Comparison of ENCODE assay signal across 1 cellular context in genomic region chr7:129530881-129531391, GRCh38.
TF ChIP-seq lines count a peak whose summit lies in the region.

No MANE protein-coding gene starts in this region.

TF ChIP-seq in HepG2, 621 proteins besides CTCF, POLR2A, EP300 and RAD21 (continued from another document):
- TF ChIP-seq STAT6 (CRISPR knock-in tag; IDR thresholded peaks at IDR 0.05; ENCODE audit: borderline replicate concordance) (no peak), RXRA (CRISPR knock-in tag; IDR thresholded peaks at IDR 0.05) (no peak), ZNF75D (CRISPR knock-in tag; IDR thresholded peaks at IDR 0.05; ENCODE audit: borderline replicate concordance) (no peak), ZNF251 (CRISPR knock-in tag; IDR thresholded peaks at IDR 0.05) (no peak), ZFAT (CRISPR knock-in tag; conservative IDR thresholded peaks at IDR 0.05) (no peak), ZNF704 (CRISPR knock-in tag; IDR thresholded peaks at IDR 0.05; ENCODE audit: borderline replicate concordance) (no peak), ZNF773 (CRISPR knock-in tag; IDR thresholded peaks at IDR 0.05; ENCODE audit: borderline replicate concordance) (no peak), ZNF737 (CRISPR knock-in tag; IDR thresholded peaks at IDR 0.05; ENCODE audit: borderline replicate concordance) (no peak), ZNF207 (IDR thresholded peaks at IDR 0.05; ENCODE audit: borderline replicate concordance) (no peak), KAT2B (IDR thresholded peaks at IDR 0.05; ENCODE audit: borderline replicate concordance, low read depth, low read length) (no peak)
